10 cellular contexts compared by ENCODE assay signal in genomic region chr2:38835990-38836389, GRCh38. TPM values are rescaled to one million over a fixed set of nuclear protein-coding genes. Genes with fewer than 3 reads are reported as not detected.
DNase-seq lines count a peak whose midpoint lies in the region; ATAC-seq, FAIRE-seq and TF ChIP-seq lines count a peak whose summit lies in the region.
"Had no signal": no experiment of that assay in that cellular context is flagged by ENCODE, and none has a peak within 500 bp of the region (broad histone marks: within the 10 kb centered on the region; RNA-seq: fewer than 3 reads in every experiment).

No MANE protein-coding gene starts in this region.

- H3K27me3 ChIP-seq in mammary epithelial cell (ENCODE audit: insufficient read depth, low read length), result no peaks in the 10 kb centered on the region

- H3K79me2 ChIP-seq in mammary epithelial cell (ENCODE audit: insufficient read depth, low read length), result no peaks in the 10 kb centered on the region

- H3K36me3 Mint-ChIP-seq in effector memory CD8-positive, alpha-beta T cell (ENCODE audit: insufficient read depth), result peaks cover 50% of the 10 kb centered on the region

- H3K4me3 Mint-ChIP-seq in effector memory CD8-positive, alpha-beta T cell, result no peak overlapping the region

- H2AFZ ChIP-seq in mammary epithelial cell (ENCODE audit: low read depth, low read length), result no peak overlapping the region

- H3K4me2 ChIP-seq in mammary epithelial cell (ENCODE audit: insufficient read depth, low read depth, low read length), result no peak overlapping the region

- dilution Hi-C loops in mammary epithelial cell (cut with HindIII; ENCODE audit: low sequenced_read_pairs), result no loop called here

- H3K27ac Mint-ChIP-seq in effector memory CD8-positive, alpha-beta T cell, result no peak overlapping the region

- peaks cover 6% of the 10 kb centered on the region for H3K36me3 ChIP-seq in mammary epithelial cell (ENCODE audit: insufficient read depth, low read length)

- no TSS peak for BruUV-seq in mammary epithelial cell (replicated peaks; lab: Mats Ljungman, UMichigan)

- in situ Hi-C loops in GM13976 (cut with MboI; ENCODE audit: low sequenced_read_pairs, unreplicated experiment) (no loop called here), mammary epithelial cell (cut with MboI; ENCODE audit: low sequenced_read_pairs in 2 of 2) (no loop called here)

- WGBS in mammary epithelial cell (ENCODE audit: low coverage, missing lambda C conversion rate), result 97% methylated on average over 3 of the region's 3 CpGs

- DNase-seq in GM13976 (ENCODE audit: low spot score), result peak; percentile 56
- no peak for DNase-seq in effector memory CD8-positive, alpha-beta T cell
- no peak for DNase-seq in mammary epithelial cell
- DNase-seq in HEK293T (ENCODE audit: extremely low spot score), result no peak
- no peak for DNase-seq in urothelium cell line (ENCODE audit: low spot score)
- DNase-seq in cerebellum (ENCODE audit: low spot score), result no peak
- DNase-seq: activated CD4-positive, alpha-beta T cell treated with anti-CD3 and anti-CD28 coated beads, Interleukin-2, amount 50 U/mL, for 1 hour; NCI-H510A treated with DMSO at 0.1 percent for 48 hours had no signal

- H3K9me3 Mint-ChIP-seq in effector memory CD8-positive, alpha-beta T cell, result no peaks in the 10 kb centered on the region

- no peaks in the 10 kb centered on the region for H3K9me3 ChIP-seq in mammary epithelial cell (replicated peaks; ENCODE audit: insufficient read depth, low read length)

- TF ChIP-seq CTCF in GM13976 (IDR thresholded peaks at IDR 0.05; ENCODE audit: borderline replicate concordance, control extremely low read depth, extremely low read depth, insufficient read depth, missing control alignments), result no peak
- no peak for TF ChIP-seq CTCF in mammary epithelial cell (conservative IDR thresholded peaks at IDR 0.05 in 1 of 2, IDR thresholded peaks at IDR 0.05 in 1 of 2; ENCODE audit: extremely low read depth in 1 of 2, insufficient read depth in 1 of 2, low read depth in 1 of 2, low read length in 2 of 2)

- CTCF ChIA-PET in mammary epithelial cell (lab: Charles Lee; ENCODE audit: low non-redundant PET), result no interaction called here
- CTCF ChIA-PET in HEK293T (lab: Yijun Ruan, JAX), result no interaction called here

- peak; percentile 96 for ATAC-seq in GM21360 (IDR thresholded peaks at IDR 0.05; ENCODE audit: unreplicated experiment)
- peak; percentile 95 for ATAC-seq in HG03103 (IDR thresholded peaks at IDR 0.05; ENCODE audit: low read depth, unreplicated experiment)
- ATAC-seq in effector memory CD8-positive, alpha-beta T cell (replicated peaks), result peak; percentile 52

- no peaks in the 10 kb centered on the region for H3K27me3 Mint-ChIP-seq in effector memory CD8-positive, alpha-beta T cell

- H3K9ac ChIP-seq in mammary epithelial cell (ENCODE audit: insufficient read depth, low read length), result no peak overlapping the region

- no peaks in the 10 kb centered on the region for H4K20me1 ChIP-seq in mammary epithelial cell (ENCODE audit: insufficient read depth, low read length)

- no peaks in the 10 kb centered on the region for H3K4me1 ChIP-seq in mammary epithelial cell (ENCODE audit: insufficient read depth, low read length)

- FAIRE-seq in urothelium cell line (lab: Jason Lieb, UNC), result no peak

- no peaks in the 10 kb centered on the region for H3K4me1 Mint-ChIP-seq in effector memory CD8-positive, alpha-beta T cell (ENCODE audit: low read depth in 2 of 2)

- intact Hi-C loops in mammary epithelial cell (cut with micrococcal nuclease), result loop anchor here (1.0 to 10.0 kb wide), 2 partner anchors 81 to 300 kb away; partner anchors contain the start of gene SRSF7

- H3K27ac ChIP-seq in mammary epithelial cell (ENCODE audit: insufficient read depth, low read depth, low read length), result no peak overlapping the region

- no peak overlapping the region for H3K4me3 ChIP-seq in mammary epithelial cell (replicated peaks in 1 of 3; ENCODE audit: insufficient read depth in 1 of 3, low read depth in 2 of 3, low read length in 3 of 3)

- POLR2A ChIA-PET in HEK293T (lab: Yijun Ruan, JAX), result no interaction called here

TF ChIP-seq in HEK293T, 16 proteins besides CTCF, POLR2A, EP300 and RAD21:
- no peak for TF ChIP-seq BHLHE40 (IDR thresholded peaks at IDR 0.05; ENCODE audit: borderline replicate concordance)

RNA-seq across cellular contexts. Expression of gene DHX57, which starts 39.7 kb away (rescaled TPM):
- 10 to 100 TPM; 21.7 to 30.8 TPM for total RNA-seq in mammary epithelial cell
- 15.4 TPM for polyA plus RNA-seq in mammary epithelial cell
- 53.4 TPM for polyA minus RNA-seq in mammary epithelial cell
- total RNA-seq in cerebellum, result 50.8 TPM

RNA-seq across cellular contexts. Expression of gene MORN2, which starts 39.8 kb away (rescaled TPM):
- 10 to 100 TPM in 1 of 2 donors, 1 to 10 TPM in 1; 9.2 to 16.3 TPM for total RNA-seq in mammary epithelial cell
- polyA plus RNA-seq in mammary epithelial cell, result 16.2 TPM
- not detected for polyA minus RNA-seq in mammary epithelial cell
- 15.8 TPM for total RNA-seq in cerebellum

RNA-seq across cellular contexts. Expression of gene ARHGEF33, which starts 53.7 kb away (rescaled TPM):
- total RNA-seq in mammary epithelial cell (under 1 TPM; 0.19 to 0.33 TPM), cerebellum (26.1 TPM)
- polyA plus RNA-seq in mammary epithelial cell, result 0.05 TPM
- polyA minus RNA-seq in mammary epithelial cell, result not detected

RNA-seq across cellular contexts. Expression of gene GEMIN6, which starts 58.0 kb away (rescaled TPM):
- 10 to 100 TPM in 1 of 2 donors, 1 to 10 TPM in 1; 5.8 to 15.1 TPM for total RNA-seq in mammary epithelial cell
- polyA plus RNA-seq in mammary epithelial cell, result 11.0 TPM
- 3.0 TPM for polyA minus RNA-seq in mammary epithelial cell
- 10.3 TPM for total RNA-seq in cerebellum

Comparison
In these comparisons a context has a peak if more than half of its experiments do, and no peak if none do; other contexts are left out.
1. RNA of gene ARHGEF33, which starts 53.7 kb away (total RNA-seq): 26.1 TPM in cerebellum (single experiment); 0.19 to 0.33 TPM in mammary epithelial cell; every median in the first group is over 10 times any median in the second.
2. Peak in every context shown above with its lines, with median percentiles within 50 percentile points of each other: ATAC-seq.